Comparison of ENCODE assay signal across 13 cellular contexts in the genomic region with DNA sequence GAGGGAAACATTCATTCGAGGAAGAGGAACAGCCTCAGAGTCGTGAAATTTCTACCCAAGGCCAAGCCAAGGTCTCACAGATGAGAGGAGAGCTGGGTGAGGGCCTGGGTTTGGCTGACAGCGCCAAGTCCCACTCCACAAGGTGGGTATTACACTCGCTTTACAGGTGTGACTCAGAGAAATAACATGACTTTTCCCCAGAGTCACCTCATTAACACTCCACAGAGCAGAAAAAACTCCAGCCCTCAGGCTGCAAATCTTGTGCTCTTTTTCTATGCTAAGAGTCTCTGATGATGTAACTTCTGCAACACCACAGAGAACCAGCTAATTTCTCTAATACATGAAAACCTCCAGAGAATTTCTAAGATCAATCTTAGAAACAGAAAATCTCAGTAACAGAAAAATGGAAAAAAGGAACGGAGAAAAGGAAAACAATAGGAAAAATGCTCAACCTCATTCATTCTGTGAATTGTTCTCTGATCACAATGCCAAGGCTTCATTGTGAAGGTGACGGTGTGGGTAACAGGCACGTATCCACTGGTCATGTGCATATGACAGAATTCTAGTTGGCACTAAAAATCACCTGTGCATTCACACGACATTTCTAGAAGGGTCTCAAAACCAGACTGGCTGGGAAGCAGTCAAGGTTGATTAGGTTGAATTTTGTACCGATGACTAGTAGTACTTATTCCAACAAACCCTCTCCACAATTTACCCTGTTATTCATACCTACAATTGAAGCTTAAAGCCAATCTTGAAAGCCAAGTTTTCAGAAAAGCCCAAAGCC. TPM values are rescaled to one million over a fixed set of nuclear protein-coding genes. Genes with fewer than 3 reads are reported as not detected.
DNase-seq lines count a peak whose midpoint lies in the region; ATAC-seq, FAIRE-seq and TF ChIP-seq lines count a peak whose summit lies in the region.
"Had no signal": no experiment of that assay in that cellular context is flagged by ENCODE, and none has a peak within 500 bp of the region (broad histone marks: within the 10 kb centered on the region; RNA-seq: fewer than 3 reads in every experiment).

No MANE protein-coding gene starts in this region.

- no peak for TF ChIP-seq EP300 in stomach (IDR thresholded peaks at IDR 0.05)

- H3K9me3 Mint-ChIP-seq in Calu3 (ENCODE audit: low read depth, unreplicated experiment) (no peaks in the 10 kb centered on the region), chondrocyte (ENCODE audit: low read depth) (no peaks in the 10 kb centered on the region)
- H3K9me3 Mint-ChIP-seq: activated naive CD8-positive, alpha-beta T cell treated with anti-CD3 and anti-CD28 coated beads for 36 hours; effector memory CD8-positive, alpha-beta T cell had no signal

- H3K4me2 ChIP-seq in osteoblast (ENCODE audit: insufficient read depth, low read length) = no peak overlapping the region
- H3K4me2 ChIP-seq: SK-N-SH had no signal

- H3K36me3 ChIP-seq in osteoblast (ENCODE audit: insufficient read depth, low read length) (peaks cover 40% of the 10 kb centered on the region), kidney (ENCODE audit: control insufficient read depth in 1 of 2, insufficient read depth in 2 of 2, low read length in 2 of 2) (peaks cover 3 to 5% of the 10 kb centered on the region in 2 donors), stomach (peaks cover under 1 to 21% (median 18%) of the 10 kb centered on the region in 4 donors)

- no peak for ATAC-seq in GM18517 (IDR thresholded peaks at IDR 0.05; ENCODE audit: unreplicated experiment)
- ATAC-seq: effector memory CD8-positive, alpha-beta T cell had no signal

- peaks cover 98% of the 10 kb centered on the region for H3K79me2 ChIP-seq in osteoblast (ENCODE audit: insufficient read depth, low read length)

- H3K4me3 ChIP-seq in osteoblast (ENCODE audit: insufficient read depth, low read length) (no peak overlapping the region), kidney (ENCODE audit: low read length in 2 of 2) (no peak overlapping the region), stomach (no peak overlapping the region)

- H2AFZ ChIP-seq in osteoblast (ENCODE audit: low read length) = no peak overlapping the region

- H3K27ac ChIP-seq in osteoblast (ENCODE audit: low read depth, low read length) (peak overlapping the region; percentile 6), kidney (ENCODE audit: low read depth in 2 of 2, low read length in 2 of 2) (no peak overlapping the region), stomach (no peak overlapping the region)

- CTCF ChIA-PET in Calu3 (lab: Charles Lee) = no interaction called here

- H3K27ac Mint-ChIP-seq in Calu3 (ENCODE audit: unreplicated experiment) (peak overlapping the region; percentile 50), chondrocyte (ENCODE audit: unreplicated experiment) (peak overlapping the region; percentile 86)
- H3K27ac Mint-ChIP-seq: activated naive CD8-positive, alpha-beta T cell treated with anti-CD3 and anti-CD28 coated beads for 36 hours had no signal

- DNase-seq in Calu3 (no peak), LoVo (ENCODE audit: low spot score) (peak; percentile 49), chondrocyte (ENCODE audit: low spot score) (no peak), osteoblast (ENCODE audit: insufficient read length, low spot score, missing footprints) (no peak), HuH-7 (ENCODE audit: low spot score) (no peak), kidney (no peak), stomach (no peak)
- DNase-seq: activated naive CD8-positive, alpha-beta T cell treated with anti-CD3 and anti-CD28 coated beads for 36 hours; effector memory CD8-positive, alpha-beta T cell; hypothalamus; NCI-H526 treated with DMSO at 0.1 percent for 48 hours; SK-N-SH had no signal

- BruUV-seq in Calu3 (replicated peaks; lab: Mats Ljungman, UMichigan) = no TSS peak

- peaks cover 84% of the 10 kb centered on the region for H4K20me1 ChIP-seq in osteoblast (ENCODE audit: insufficient read depth, low read length)

- WGBS in stomach, 5 donors = 72 to 81% (median 80%) methylated on average over 9 of the region's 9 CpGs

- H3K9me3 ChIP-seq in osteoblast (ENCODE audit: low read depth, low read length) = no peaks in the 10 kb centered on the region
- no peaks in the 10 kb centered on the region for H3K9me3 ChIP-seq in kidney (ENCODE audit: control insufficient read depth in 1 of 2, low read length in 2 of 2)
- H3K9me3 ChIP-seq in stomach = no peaks in the 10 kb centered on the region
- H3K9me3 ChIP-seq: SK-N-SH had no signal

- no peak for FAIRE-seq in kidney (lab: Jason Lieb, UNC)

- H3K27me3 Mint-ChIP-seq in Calu3 (ENCODE audit: unreplicated experiment) (no peaks in the 10 kb centered on the region), chondrocyte (ENCODE audit: low read depth) (no peaks in the 10 kb centered on the region)
- H3K27me3 Mint-ChIP-seq: activated naive CD8-positive, alpha-beta T cell treated with anti-CD3 and anti-CD28 coated beads for 36 hours; effector memory CD8-positive, alpha-beta T cell had no signal

- TF ChIP-seq POLR2A in stomach (IDR thresholded peaks at IDR 0.05) = no peak

- H3K36me3 Mint-ChIP-seq in Calu3 (ENCODE audit: insufficient read depth, unreplicated experiment) (peaks cover 25% of the 10 kb centered on the region), chondrocyte (ENCODE audit: low read depth) (peaks cover 7% of the 10 kb centered on the region)

- peaks cover 29% of the 10 kb centered on the region for H3K4me1 ChIP-seq in osteoblast (ENCODE audit: insufficient read depth, low read length)
- H3K4me1 ChIP-seq in kidney (ENCODE audit: control insufficient read depth in 1 of 2, insufficient read depth in 1 of 2, low read depth in 1 of 2, low read length in 2 of 2) = peaks cover 5 to 11% of the 10 kb centered on the region in 2 donors
- H3K4me1 ChIP-seq in stomach = peaks cover 26 to 87% (median 58%) of the 10 kb centered on the region in 4 donors

- H3K4me3 Mint-ChIP-seq in Calu3 (ENCODE audit: low read depth, unreplicated experiment) (no peak overlapping the region), chondrocyte (ENCODE audit: unreplicated experiment) (no peak overlapping the region)
- H3K4me3 Mint-ChIP-seq: activated naive CD8-positive, alpha-beta T cell treated with anti-CD3 and anti-CD28 coated beads for 36 hours; effector memory CD8-positive, alpha-beta T cell had no signal

- H3K4me1 Mint-ChIP-seq in Calu3 (ENCODE audit: low read depth, unreplicated experiment) = peaks cover 26% of the 10 kb centered on the region
- H3K4me1 Mint-ChIP-seq in chondrocyte (ENCODE audit: low read depth) = peaks cover 75% of the 10 kb centered on the region

- intact Hi-C loops in Calu3 (cut with micrococcal nuclease; ENCODE audit: unreplicated experiment) = loop anchor here (1.0 kb wide), 1 partner anchor 12 kb away; no protein-coding TSS in a partner anchor
- intact Hi-C loops in kidney (cut with DNase I) = no loop called here
- intact Hi-C loops in stomach (cut with DNase I; ENCODE audit: low total_unique reads) = no loop called here

- no peak overlapping the region for H3K9ac ChIP-seq in kidney (ENCODE audit: low read length in 2 of 2)
- H3K9ac ChIP-seq: SK-N-SH had no signal

- TF ChIP-seq CTCF in Calu3 (IDR thresholded peaks at IDR 0.05; ENCODE audit: unreplicated experiment) (no peak), chondrocyte (IDR thresholded peaks at IDR 0.05) (no peak), osteoblast (IDR thresholded peaks at IDR 0.05; ENCODE audit: extremely low read depth, low read depth, low read length) (no peak), kidney (IDR thresholded peaks at IDR 0.05; ENCODE audit: borderline replicate concordance, extremely low read depth, insufficient read depth) (no peak), stomach (IDR thresholded peaks at IDR 0.05) (no peak)

- H3K27me3 ChIP-seq in osteoblast (ENCODE audit: insufficient read depth, low read length) = no peaks in the 10 kb centered on the region
- H3K27me3 ChIP-seq in stomach = no peaks in the 10 kb centered on the region

RNA-seq across cellular contexts. Expression of a gene that starts 20.3 kb away (rescaled TPM):
- total RNA-seq in Calu3 (2022) = 113 and 122 TPM in 2 replicates
- 195 to 208 TPM (median 205 TPM) in 3 replicates for total RNA-seq in chondrocyte
- total RNA-seq in osteoblast = 99.9 and 121 TPM in 2 replicates
- total RNA-seq in kidney = 94.2 TPM
- polyA plus RNA-seq in kidney (ENCODE audit: insufficient read depth, low read depth, low replicate concordance) = 45.4 TPM
- 10 to 100 TPM; 28.6 to 64.6 (median 56.2) TPM for total RNA-seq in stomach
- polyA plus RNA-seq in stomach = 10 to 100 TPM; 26.7 to 42.5 (median 41.2) TPM

RNA-seq across cellular contexts. Expression of a gene that starts 36.0 kb away (rescaled TPM):
- total RNA-seq in Calu3 (2022) (72.7 and 135 TPM in 2 replicates), chondrocyte (1,313 to 1,335 TPM (median 1,322 TPM) in 3 replicates), osteoblast (67.2 and 72.7 TPM in 2 replicates), kidney (1,012 TPM), stomach (1,000 to 10,000 TPM in 1 of 5 donors, 100 to 1,000 TPM in 3, 10 to 100 TPM in 1; 21.8 to 2,022 (median 373) TPM)
- polyA plus RNA-seq in kidney (ENCODE audit: insufficient read depth, low read depth, low replicate concordance) (1,561 TPM), stomach (1,000 to 10,000 TPM in 1 of 3 donors, 100 to 1,000 TPM in 2; 320 to 2,297 (median 486) TPM)
